Comparison of ENCODE assay signal across 19 cellular contexts in genomic region chr19:7600721-7601120, GRCh38. TPM values are rescaled to one million over a fixed set of nuclear protein-coding genes. Genes with fewer than 3 reads are reported as not detected.
DNase-seq lines count a peak whose midpoint lies in the region; ATAC-seq lines count a peak whose summit lies in the region.
"Had no signal": no experiment of that assay in that cellular context is flagged by ENCODE, and none has a peak within 500 bp of the region (broad histone marks: within the 10 kb centered on the region; RNA-seq: fewer than 3 reads in every experiment).

No MANE protein-coding gene starts in this region.

- intact Hi-C loops in activated T-helper 2 cell treated with anti-CD3 and anti-CD28 coated beads, Interferon-gamma antibody, Interleukin-2, Interleukin-4, amounts not matched to agents 10 μg/mL and 5 μg/mL and 100 μg/mL, durations not matched to agents 14 hours and 24 hours and 36 hours (cut with micrococcal nuclease) = no loop called here

- H3K9me3 Mint-ChIP-seq in activated T-cell treated with anti-CD3 and anti-CD28 coated beads, Interleukin-2, amount 50 U/mL, for 24 hours = peaks cover 3% of the 10 kb centered on the region
- no peaks in the 10 kb centered on the region for H3K9me3 Mint-ChIP-seq in stimulated activated naive CD8-positive, alpha-beta T cell treated with anti-CD3 and anti-CD28 coated beads, Interleukin-15, Interleukin-2, amounts not matched to agents 100 ng/mL and 50 ng/mL, for 24 hours
- H3K9me3 Mint-ChIP-seq in stimulated activated naive CD8-positive, alpha-beta T cell treated with anti-CD3 and anti-CD28 coated beads, Interleukin-15, amount 100 ng/mL, for 72 hours = peaks cover 0 to 12% of the 10 kb centered on the region in 2 donors
- no peaks in the 10 kb centered on the region for H3K9me3 Mint-ChIP-seq in activated T-helper 2 cell treated with anti-CD3 and anti-CD28 coated beads, Interferon-gamma antibody, Interleukin-2, Interleukin-4, amounts not matched to agents 10 μg/mL and 5 μg/mL and 100 μg/mL, durations not matched to agents 14 hours and 24 hours and 36 hours
- H3K9me3 Mint-ChIP-seq in stimulated activated effector memory CD8-positive, alpha-beta T cell treated with anti-CD3 and anti-CD28 coated beads, Interleukin-12 subunit alpha, Interleukin-12 subunit beta, amount 100 ng/mL, for 72 hours = peaks cover 3% of the 10 kb centered on the region
- H3K9me3 Mint-ChIP-seq: CD8-positive, alpha-beta memory T cell had no signal

- no peak for ATAC-seq in stimulated activated naive CD8-positive, alpha-beta T cell treated with anti-CD3 and anti-CD28 coated beads, Interleukin-15, amount 100 ng/mL, for 72 hours
- peak; percentile 49 for ATAC-seq in stimulated activated effector memory CD8-positive, alpha-beta T cell treated with anti-CD3 and anti-CD28 coated beads, Interleukin-12 subunit alpha, Interleukin-12 subunit beta, amount 100 ng/mL, for 72 hours
- no peak for ATAC-seq in HG03469 (IDR thresholded peaks at IDR 0.05; ENCODE audit: unreplicated experiment)
- ATAC-seq: GM23338 had no signal

- H3K36me3 Mint-ChIP-seq in activated T-cell treated with anti-CD3 and anti-CD28 coated beads, Interleukin-2, amount 50 U/mL, for 24 hours (ENCODE audit: low read depth) = no peaks in the 10 kb centered on the region
- peaks cover 4% of the 10 kb centered on the region for H3K36me3 Mint-ChIP-seq in stimulated activated naive CD8-positive, alpha-beta T cell treated with anti-CD3 and anti-CD28 coated beads, Interleukin-15, Interleukin-2, amounts not matched to agents 100 ng/mL and 50 ng/mL, for 24 hours (ENCODE audit: low read depth)
- H3K36me3 Mint-ChIP-seq in activated T-helper 2 cell treated with anti-CD3 and anti-CD28 coated beads, Interferon-gamma antibody, Interleukin-2, Interleukin-4, amounts not matched to agents 10 μg/mL and 5 μg/mL and 100 μg/mL, durations not matched to agents 14 hours and 24 hours and 36 hours (ENCODE audit: low read depth) = no peaks in the 10 kb centered on the region
- peaks cover 21% of the 10 kb centered on the region for H3K36me3 Mint-ChIP-seq in stimulated activated effector memory CD8-positive, alpha-beta T cell treated with anti-CD3 and anti-CD28 coated beads, Interleukin-12 subunit alpha, Interleukin-12 subunit beta, amount 100 ng/mL, for 72 hours
- H3K36me3 Mint-ChIP-seq: CD4-positive, CD25-positive, alpha-beta regulatory T cell; CD8-positive, alpha-beta memory T cell had no signal

- peak overlapping the region; percentile 71 for H3K27ac Mint-ChIP-seq in activated T-cell treated with anti-CD3 and anti-CD28 coated beads, Interleukin-2, amount 50 U/mL, for 24 hours
- peak overlapping the region; percentile 84 for H3K27ac Mint-ChIP-seq in stimulated activated naive CD8-positive, alpha-beta T cell treated with anti-CD3 and anti-CD28 coated beads, Interleukin-15, Interleukin-2, amounts not matched to agents 100 ng/mL and 50 ng/mL, for 24 hours
- peak overlapping the region in 1 of 2 donors; percentile 72 for H3K27ac Mint-ChIP-seq in stimulated activated naive CD8-positive, alpha-beta T cell treated with anti-CD3 and anti-CD28 coated beads, Interleukin-15, amount 100 ng/mL, for 72 hours
- H3K27ac Mint-ChIP-seq in activated T-helper 2 cell treated with anti-CD3 and anti-CD28 coated beads, Interferon-gamma antibody, Interleukin-2, Interleukin-4, amounts not matched to agents 10 μg/mL and 5 μg/mL and 100 μg/mL, durations not matched to agents 14 hours and 24 hours and 36 hours = peak overlapping the region; percentile 69
- H3K27ac Mint-ChIP-seq in stimulated activated effector memory CD8-positive, alpha-beta T cell treated with anti-CD3 and anti-CD28 coated beads, Interleukin-12 subunit alpha, Interleukin-12 subunit beta, amount 100 ng/mL, for 72 hours = peak overlapping the region; percentile 92
- H3K27ac Mint-ChIP-seq: CD4-positive, CD25-positive, alpha-beta regulatory T cell; GM23338; HFFc6 had no signal

- no peak for DNase-seq in activated T-cell treated with anti-CD3 and anti-CD28 coated beads, Interleukin-2, amount 50 U/mL, for 24 hours
- DNase-seq in activated T-cell treated with anti-CD3 and anti-CD28 coated beads for 4 hours (no peak), SW480 (ENCODE audit: low spot score) (no peak)
- DNase-seq in stimulated activated naive CD8-positive, alpha-beta T cell treated with anti-CD3 and anti-CD28 coated beads, Interleukin-15, amount 100 ng/mL, for 72 hours = no peak
- DNase-seq in activated T-helper 2 cell treated with anti-CD3 and anti-CD28 coated beads, Interferon-gamma antibody, Interleukin-2, Interleukin-4, amounts not matched to agents 10 μg/mL and 5 μg/mL and 100 μg/mL, durations not matched to agents 14 hours and 24 hours and 36 hours (ENCODE audit: low spot score) = no peak
- no peak for DNase-seq in stimulated activated effector memory CD8-positive, alpha-beta T cell treated with anti-CD3 and anti-CD28 coated beads, Interleukin-12 subunit alpha, Interleukin-12 subunit beta, amount 100 ng/mL, for 72 hours (ENCODE audit: low spot score in 2 of 2)
- DNase-seq: ACHN; BE2C; C1 segment of cervical spinal cord; CD4-positive, CD25-positive, alpha-beta regulatory T cell; CD8-positive, alpha-beta memory T cell; COR-L47; HCEC 1CT; HFFc6; IMR-90 had no signal

- no peak overlapping the region for H3K4me3 Mint-ChIP-seq in activated T-cell treated with anti-CD3 and anti-CD28 coated beads, Interleukin-2, amount 50 U/mL, for 24 hours
- peak overlapping the region; percentile 61 for H3K4me3 Mint-ChIP-seq in stimulated activated naive CD8-positive, alpha-beta T cell treated with anti-CD3 and anti-CD28 coated beads, Interleukin-15, Interleukin-2, amounts not matched to agents 100 ng/mL and 50 ng/mL, for 24 hours
- no peak overlapping the region for H3K4me3 Mint-ChIP-seq in stimulated activated naive CD8-positive, alpha-beta T cell treated with anti-CD3 and anti-CD28 coated beads, Interleukin-15, amount 100 ng/mL, for 72 hours
- H3K4me3 Mint-ChIP-seq in activated T-helper 2 cell treated with anti-CD3 and anti-CD28 coated beads, Interferon-gamma antibody, Interleukin-2, Interleukin-4, amounts not matched to agents 10 μg/mL and 5 μg/mL and 100 μg/mL, durations not matched to agents 14 hours and 24 hours and 36 hours (ENCODE audit: low read depth) = no peak overlapping the region
- H3K4me3 Mint-ChIP-seq in stimulated activated effector memory CD8-positive, alpha-beta T cell treated with anti-CD3 and anti-CD28 coated beads, Interleukin-12 subunit alpha, Interleukin-12 subunit beta, amount 100 ng/mL, for 72 hours = no peak overlapping the region
- H3K4me3 Mint-ChIP-seq: CD4-positive, CD25-positive, alpha-beta regulatory T cell; CD8-positive, alpha-beta memory T cell; GM23338; HFFc6 had no signal

- H3K27me3 Mint-ChIP-seq in activated T-cell treated with anti-CD3 and anti-CD28 coated beads, Interleukin-2, amount 50 U/mL, for 24 hours = peaks cover 52% of the 10 kb centered on the region
- H3K27me3 Mint-ChIP-seq in stimulated activated naive CD8-positive, alpha-beta T cell treated with anti-CD3 and anti-CD28 coated beads, Interleukin-15, Interleukin-2, amounts not matched to agents 100 ng/mL and 50 ng/mL, for 24 hours = peaks cover 25% of the 10 kb centered on the region
- peaks cover 56% of the 10 kb centered on the region for H3K27me3 Mint-ChIP-seq in stimulated activated naive CD8-positive, alpha-beta T cell treated with anti-CD3 and anti-CD28 coated beads, Interleukin-15, amount 100 ng/mL, for 72 hours
- peaks cover 13% of the 10 kb centered on the region for H3K27me3 Mint-ChIP-seq in activated T-helper 2 cell treated with anti-CD3 and anti-CD28 coated beads, Interferon-gamma antibody, Interleukin-2, Interleukin-4, amounts not matched to agents 10 μg/mL and 5 μg/mL and 100 μg/mL, durations not matched to agents 14 hours and 24 hours and 36 hours (ENCODE audit: low read depth)

- no peaks in the 10 kb centered on the region for H3K4me1 Mint-ChIP-seq in activated T-cell treated with anti-CD3 and anti-CD28 coated beads, Interleukin-2, amount 50 U/mL, for 24 hours (ENCODE audit: low read depth)
- peaks cover 8% of the 10 kb centered on the region for H3K4me1 Mint-ChIP-seq in stimulated activated naive CD8-positive, alpha-beta T cell treated with anti-CD3 and anti-CD28 coated beads, Interleukin-15, Interleukin-2, amounts not matched to agents 100 ng/mL and 50 ng/mL, for 24 hours (ENCODE audit: low read depth)
- peaks cover 14% of the 10 kb centered on the region for H3K4me1 Mint-ChIP-seq in stimulated activated naive CD8-positive, alpha-beta T cell treated with anti-CD3 and anti-CD28 coated beads, Interleukin-15, amount 100 ng/mL, for 72 hours
- no peaks in the 10 kb centered on the region for H3K4me1 Mint-ChIP-seq in activated T-helper 2 cell treated with anti-CD3 and anti-CD28 coated beads, Interferon-gamma antibody, Interleukin-2, Interleukin-4, amounts not matched to agents 10 μg/mL and 5 μg/mL and 100 μg/mL, durations not matched to agents 14 hours and 24 hours and 36 hours (ENCODE audit: low read depth)
- H3K4me1 Mint-ChIP-seq in stimulated activated effector memory CD8-positive, alpha-beta T cell treated with anti-CD3 and anti-CD28 coated beads, Interleukin-12 subunit alpha, Interleukin-12 subunit beta, amount 100 ng/mL, for 72 hours = peaks cover 16% of the 10 kb centered on the region

RNA-seq across cellular contexts. Expression of gene CAMSAP3, which starts 5.1 kb away (rescaled TPM):
- 0.23 and 0.55 TPM in 2 replicates for total RNA-seq in activated T-helper 2 cell treated with anti-CD3 and anti-CD28 coated beads, Interferon-gamma antibody, Interleukin-2, Interleukin-4, amounts not matched to agents 10 μg/mL and 5 μg/mL and 100 μg/mL, durations not matched to agents 14 hours and 24 hours and 36 hours
- total RNA-seq: CD4-positive, CD25-positive, alpha-beta regulatory T cell; HFFc6; IMR-90 had no signal

RNA-seq across cellular contexts. Expression of gene XAB2, which starts 28.6 kb away (rescaled TPM):
- 43.0 and 44.3 TPM in 2 replicates for total RNA-seq in activated T-helper 2 cell treated with anti-CD3 and anti-CD28 coated beads, Interferon-gamma antibody, Interleukin-2, Interleukin-4, amounts not matched to agents 10 μg/mL and 5 μg/mL and 100 μg/mL, durations not matched to agents 14 hours and 24 hours and 36 hours

RNA-seq across cellular contexts. Expression of gene PET100, which starts 28.9 kb away (rescaled TPM):
- total RNA-seq in activated T-helper 2 cell treated with anti-CD3 and anti-CD28 coated beads, Interferon-gamma antibody, Interleukin-2, Interleukin-4, amounts not matched to agents 10 μg/mL and 5 μg/mL and 100 μg/mL, durations not matched to agents 14 hours and 24 hours and 36 hours = 95.7 and 113 TPM in 2 replicates

RNA-seq across cellular contexts. Expression of gene PCP2, which starts 32.8 kb away (rescaled TPM):
- 1.2 and 1.6 TPM in 2 replicates for total RNA-seq in activated T-helper 2 cell treated with anti-CD3 and anti-CD28 coated beads, Interferon-gamma antibody, Interleukin-2, Interleukin-4, amounts not matched to agents 10 μg/mL and 5 μg/mL and 100 μg/mL, durations not matched to agents 14 hours and 24 hours and 36 hours
- total RNA-seq: A172, GM23338, HFFc6, IMR-90 had no signal

RNA-seq across cellular contexts. Expression of gene STXBP2, which starts 36.2 kb away (rescaled TPM):
- 96.3 and 104 TPM in 2 replicates for total RNA-seq in activated T-helper 2 cell treated with anti-CD3 and anti-CD28 coated beads, Interferon-gamma antibody, Interleukin-2, Interleukin-4, amounts not matched to agents 10 μg/mL and 5 μg/mL and 100 μg/mL, durations not matched to agents 14 hours and 24 hours and 36 hours
